In the genomic region with DNA sequence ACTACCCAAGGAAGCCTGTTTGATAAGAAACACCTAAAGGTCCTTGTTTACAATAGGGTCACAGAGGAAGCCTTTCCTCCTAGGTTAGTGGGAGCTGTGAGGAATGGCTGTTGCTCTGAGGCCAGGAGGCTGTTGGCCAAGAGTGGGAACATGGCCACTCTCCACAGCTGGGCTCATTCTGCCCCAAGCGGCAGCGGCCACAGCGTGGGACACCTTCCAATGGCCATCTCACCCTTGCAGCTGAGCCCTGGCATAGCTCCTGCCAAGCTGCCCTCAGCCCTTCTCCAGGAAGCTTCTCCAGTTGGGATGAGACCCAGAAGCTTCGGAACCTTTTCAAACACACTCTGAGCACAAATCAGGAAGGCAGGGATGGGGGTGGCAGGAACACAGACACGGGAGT, we compare ENCODE assay signal across 15 cellular contexts.
DNase-seq lines count a peak whose midpoint lies in the region; ATAC-seq and TF ChIP-seq lines count a peak whose summit lies in the region.
"Had no signal": no experiment of that assay in that cellular context is flagged by ENCODE, and none has a peak within 500 bp of the region (broad histone marks: within the 10 kb centered on the region; RNA-seq: fewer than 3 reads in every experiment).

No MANE protein-coding gene starts in this region.

- H2AFZ ChIP-seq in ACC112 (ENCODE audit: low read length, unreplicated experiment), result no peak overlapping the region
- no peak overlapping the region for H2AFZ ChIP-seq in GM23248

- no peaks in the 10 kb centered on the region for H3K36me3 Mint-ChIP-seq in natural killer cell

- H3K9me3 ChIP-seq in GM23248 (ENCODE audit: low read depth), result no peaks in the 10 kb centered on the region
- H3K9me3 ChIP-seq: colonic mucosa had no signal

- H3K4me1 ChIP-seq in ACC112 (ENCODE audit: control insufficient read depth, insufficient read depth, low read length, unreplicated experiment) (peaks cover 40% of the 10 kb centered on the region), GM23248 (ENCODE audit: insufficient read depth) (peaks cover 27% of the 10 kb centered on the region)
- H3K4me1 ChIP-seq: colonic mucosa had no signal

- H3K9me3 Mint-ChIP-seq in natural killer cell, result no peaks in the 10 kb centered on the region
- H3K9me3 Mint-ChIP-seq: activated naive CD4-positive, alpha-beta T cell treated with anti-CD3 and anti-CD28 coated beads, Interleukin-2, amount 50 U/mL, for 24 hours had no signal

- no peaks in the 10 kb centered on the region for H3K27me3 Mint-ChIP-seq in natural killer cell (ENCODE audit: low read depth in 2 of 2)
- H3K27me3 Mint-ChIP-seq: activated naive CD4-positive, alpha-beta T cell treated with anti-CD3 and anti-CD28 coated beads, Interleukin-2, amount 50 U/mL, for 24 hours; B cell; progenitor cell of endocrine pancreas had no signal

- H3K36me3 ChIP-seq in ACC112 (ENCODE audit: insufficient read depth, low read length), result peaks cover 10% of the 10 kb centered on the region; the same call in 1 of the 2 replicates
- H3K36me3 ChIP-seq in GM23248 (ENCODE audit: low read depth), result no peaks in the 10 kb centered on the region
- H3K36me3 ChIP-seq: colonic mucosa had no signal

- no peaks in the 10 kb centered on the region for H3K9me2 ChIP-seq in GM23248 (ENCODE audit: insufficient read depth)

- H3K27me3 ChIP-seq in ACC112 (ENCODE audit: insufficient read depth, low read length) (no peaks in the 10 kb centered on the region), GM23248 (replicated peaks; ENCODE audit: insufficient read depth) (no peaks in the 10 kb centered on the region)
- H3K27me3 ChIP-seq: colonic mucosa had no signal

- DNase-seq in GM23248 (peak; percentile 47), coronary artery (ENCODE audit: low spot score) (no peak), natural killer cell (no peak), UCSD-AML1 (lab: John Stamatoyannopoulos, UW; ENCODE audit: unreplicated experiment) (no peak)
- no peak for DNase-seq in stimulated activated naive CD4-positive, alpha-beta T cell (lab: John Stamatoyannopoulos, UW)
- DNase-seq: colonic mucosa, DMS79, NCI-H1092, NCI-H345 had no signal

- no peak for TF ChIP-seq CTCF in coronary artery (IDR thresholded peaks at IDR 0.05)
- TF ChIP-seq CTCF in natural killer cell (IDR thresholded peaks at IDR 0.05), result no peak

- H4K20me1 ChIP-seq in GM23248 (ENCODE audit: insufficient read depth), result no peaks in the 10 kb centered on the region

- H3K79me2 ChIP-seq in ACC112 (ENCODE audit: control insufficient read depth, insufficient read depth, low read length, unreplicated experiment), result peaks cover 40% of the 10 kb centered on the region
- H3K79me2 ChIP-seq in GM23248 (ENCODE audit: insufficient read depth), result peaks cover 48% of the 10 kb centered on the region

- intact Hi-C loops in natural killer cell (cut with micrococcal nuclease), result no loop called here

- no peak for ATAC-seq in natural killer cell
- ATAC-seq in HG03159 (IDR thresholded peaks at IDR 0.05; ENCODE audit: unreplicated experiment), result no peak
- no peak for ATAC-seq in HG03342 (IDR thresholded peaks at IDR 0.05; ENCODE audit: unreplicated experiment)

- peak overlapping the region; percentile 50 for H3K27ac ChIP-seq in ACC112 (ENCODE audit: low read depth, low read length)
- peak overlapping the region; percentile 54 for H3K27ac ChIP-seq in GM23248
- peak overlapping the region in 1 of 2 donors; percentile 66 for H3K27ac ChIP-seq in coronary artery
- H3K27ac ChIP-seq: colonic mucosa had no signal

- H3K4me2 ChIP-seq in GM23248 (ENCODE audit: unreplicated experiment), result peak overlapping the region; percentile 28

- H3K4me3 ChIP-seq in ACC112 (ENCODE audit: low read depth, low read length) (peak overlapping the region; percentile 21; the same call in 1 of the 2 replicates), GM23248 (no peak overlapping the region), coronary artery (peak overlapping the region; percentile 12)
- H3K4me3 ChIP-seq: colonic mucosa had no signal

- WGBS in GM23248 (ENCODE audit: low coverage in 1 of 2, low lambda C conversion rate in 2 of 2, missing lambda C conversion rate in 2 of 2), 2 experiments, result 0 to 14% methylated on average over 2 to 5 of the region's 5 CpGs

- H3K4me3 Mint-ChIP-seq in natural killer cell, result no peak overlapping the region
- H3K4me3 Mint-ChIP-seq: activated naive CD4-positive, alpha-beta T cell treated with anti-CD3 and anti-CD28 coated beads, Interleukin-2, amount 50 U/mL, for 24 hours; B cell had no signal

- H3K9ac ChIP-seq in GM23248, result peak overlapping the region; percentile 18; the same call in 1 of the 2 replicates

- peaks cover 53 to 71% of the 10 kb centered on the region in 2 donors for H3K4me1 Mint-ChIP-seq in natural killer cell

- H3K27ac Mint-ChIP-seq in natural killer cell, result peak overlapping the region; percentile 39 to 86
- H3K27ac Mint-ChIP-seq: activated naive CD4-positive, alpha-beta T cell treated with anti-CD3 and anti-CD28 coated beads, Interleukin-2, amount 50 U/mL, for 24 hours; B cell; progenitor cell of endocrine pancreas had no signal

- H3F3A ChIP-seq in GM23248 (ENCODE audit: insufficient read depth), result peaks cover 15% of the 10 kb centered on the region

- in situ Hi-C loops in GM23248 (cut with MboI), result no loop called here
